ENCODE assay signal across 9 cellular contexts in genomic region chr9:125705893-125706292, GRCh38. TPM values are rescaled to one million over a fixed set of nuclear protein-coding genes. Genes with fewer than 3 reads are reported as not detected.
DNase-seq lines count a peak whose midpoint lies in the region; ATAC-seq and TF ChIP-seq lines count a peak whose summit lies in the region.
"Had no signal": no experiment of that assay in that cellular context is flagged by ENCODE, and none has a peak within 500 bp of the region (broad histone marks: within the 10 kb centered on the region; RNA-seq: fewer than 3 reads in every experiment).

No MANE protein-coding gene starts in this region.

- H3K4me1 ChIP-seq in HCT116 (ENCODE audit: control insufficient read depth in 1 of 2, insufficient read depth in 2 of 2, low read length in 2 of 2) (peaks cover 11 to 17% of the 10 kb centered on the region in 2 experiments; a peak in 3 of 4 replicates), gastroesophageal sphincter (peaks cover 0 to 40% (median 16%) of the 10 kb centered on the region in 3 donors)

- H3K27me3 ChIP-seq in HCT116 (ENCODE audit: insufficient read depth, low read length) (no peaks in the 10 kb centered on the region), WERI-Rb-1 (ENCODE audit: insufficient read depth, low read depth, severe bottlenecking) (no peaks in the 10 kb centered on the region), gastroesophageal sphincter (no peaks in the 10 kb centered on the region)

- peak overlapping the region; percentile 91 for H3K9ac ChIP-seq in HCT116 (ENCODE audit: low read length)

- peak overlapping the region; percentile 94 for H3K4me2 ChIP-seq in HCT116 (ENCODE audit: low read length)

- no peak for DNase-seq in HCT116 (ENCODE audit: low read depth, low spot score)
- no peak for DNase-seq in WERI-Rb-1
- DNase-seq in stimulated activated CD4-positive, alpha-beta T cell treated with anti-CD3 and anti-CD28 coated beads, Interleukin-12 subunit alpha, Interleukin-12 subunit beta, amount 100 ng/mL, for 4 hours, result no peak
- DNase-seq in mucosa of gallbladder (ENCODE audit: low spot score), result no peak
- DNase-seq: NCI-H1436 treated with DMSO at 0.1 percent for 48 hours had no signal

- H2AFZ ChIP-seq in HCT116 (ENCODE audit: low read depth, low read length, poor library complexity, severe bottlenecking), result no peak overlapping the region

- RAD21 ChIA-PET in HCT116 (lab: Charles Lee; ENCODE audit: low non-redundant PET in 1 of 2, low total read pairs in 2 of 2, uncharacterized antibody in 2 of 2, unreplicated experiment in 2 of 2), result no interaction called here

- intact Hi-C loops in HCT116 (cut with micrococcal nuclease), result no loop called here

- WGBS in gastroesophageal sphincter (ENCODE audit: low coverage in 1 of 2), 2 donors, result 78 to 86% methylated on average over 4 of the region's 4 CpGs

- H3K9me3 ChIP-seq in HCT116 (ENCODE audit: control insufficient read depth in 1 of 2, insufficient read depth in 1 of 2, low read depth in 1 of 2, low read length in 2 of 2), result no peaks in the 10 kb centered on the region
- H3K9me3 ChIP-seq in WERI-Rb-1 (ENCODE audit: severe bottlenecking), result no peaks in the 10 kb centered on the region
- H3K9me3 ChIP-seq in gastroesophageal sphincter, result no peaks in the 10 kb centered on the region

- H3K4me3 ChIP-seq in HCT116 (replicated peaks in 1 of 2; ENCODE audit: low read depth in 1 of 2, low read length in 2 of 2) (peak overlapping the region; percentile 71 to 91), WERI-Rb-1 (ENCODE audit: low read depth, low read length) (peak overlapping the region; percentile 90), gastroesophageal sphincter (peak overlapping the region; percentile 75 to 87), skin epidermis (peak overlapping the region; percentile 62 to 99 (median 90))

- peaks cover 58% of the 10 kb centered on the region for H3K79me2 ChIP-seq in HCT116 (ENCODE audit: insufficient read depth, low read length)

- H4K20me1 ChIP-seq in HCT116 (ENCODE audit: insufficient read depth), result no peaks in the 10 kb centered on the region

- POLR2A ChIA-PET in HCT116 (lab: Charles Lee), result interaction anchor here (1.5 kb wide), 2 partner anchors 8 to 9 kb away, joined by 4 to 5 read pairs; no protein-coding TSS in a partner anchor

- TF ChIP-seq RAD21 in HCT116 (IDR thresholded peaks at IDR 0.05; ENCODE audit: low read depth), result no peak

- no TSS peak for BruUV-seq in HCT116 (replicated peaks; lab: Mats Ljungman, UMichigan)

- ATAC-seq in HCT116 (no peak), gastroesophageal sphincter (no peak), GM21717 (IDR thresholded peaks at IDR 0.05; ENCODE audit: unreplicated experiment) (no peak), GM18505 (IDR thresholded peaks at IDR 0.05; ENCODE audit: unreplicated experiment) (no peak)

- TF ChIP-seq POLR2A in HCT116 (IDR thresholded peaks at IDR 0.05; ENCODE audit: borderline replicate concordance, extremely low read depth, insufficient read depth, insufficient read length) (no peak), gastroesophageal sphincter (IDR thresholded peaks at IDR 0.05) (no peak), GM18505 (IDR thresholded peaks at IDR 0.05; ENCODE audit: borderline replicate concordance, extremely low read depth, insufficient read depth, insufficient read length) (no peak)

- H3K36me3 ChIP-seq in HCT116 (ENCODE audit: control insufficient read depth in 1 of 2, insufficient read depth in 2 of 2, low read length in 2 of 2) (no peaks in the 10 kb centered on the region; a peak in 1 of 4 replicates), WERI-Rb-1 (no peaks in the 10 kb centered on the region), gastroesophageal sphincter (no peaks in the 10 kb centered on the region)

- no peak overlapping the region for H3K27ac ChIP-seq in HCT116 (ENCODE audit: low read depth, low read length)
- H3K27ac ChIP-seq in WERI-Rb-1, result no peak overlapping the region
- no peak overlapping the region for H3K27ac ChIP-seq in gastroesophageal sphincter
- peak overlapping the region in 1 of 21 experiments; percentile 92 for H3K27ac ChIP-seq in skin epidermis

- H3K9me2 ChIP-seq in HCT116 (ENCODE audit: insufficient read depth), result no peaks in the 10 kb centered on the region

- CTCF ChIA-PET in HCT116 (lab: Charles Lee), result no interaction called here

- TF ChIP-seq CTCF in HCT116 (IDR thresholded peaks at IDR 0.05 in 2 of 3, conservative IDR thresholded peaks at IDR 0.05 in 1 of 3; ENCODE audit: borderline replicate concordance in 1 of 3, insufficient read depth in 1 of 3, low read depth in 2 of 3, low read length in 2 of 3) (no peak), WERI-Rb-1 (IDR thresholded peaks at IDR 0.05; ENCODE audit: low read depth, low read length) (no peak), gastroesophageal sphincter (IDR thresholded peaks at IDR 0.05) (no peak)

- TF ChIP-seq EP300 in gastroesophageal sphincter (IDR thresholded peaks at IDR 0.05), result no peak

TF ChIP-seq in HCT116, 20 proteins besides CTCF, POLR2A, EP300 and RAD21 (continues in another document):
- no peak for TF ChIP-seq TCF7L2 (IDR thresholded peaks at IDR 0.05; ENCODE audit: borderline replicate concordance, extremely low read depth, insufficient read depth, insufficient read length)
- TF ChIP-seq EGR1 (IDR thresholded peaks at IDR 0.05; ENCODE audit: low read depth), result no peak
- no peak for TF ChIP-seq CBX3 (IDR thresholded peaks at IDR 0.05; ENCODE audit: low read depth)
- no peak for TF ChIP-seq FOSL1 (IDR thresholded peaks at IDR 0.05; ENCODE audit: low read depth)
- no peak for TF ChIP-seq MAX (IDR thresholded peaks at IDR 0.05)
- TF ChIP-seq YY1 (IDR thresholded peaks at IDR 0.05; ENCODE audit: extremely low read depth, insufficient replicate concordance, low read depth, low read length), result no peak
- TF ChIP-seq ZNF274 (IDR thresholded peaks at IDR 0.05; ENCODE audit: low read depth, low read length), result no peak
- TF ChIP-seq JUND (IDR thresholded peaks at IDR 0.05), result no peak
- TF ChIP-seq EZH2 (IDR thresholded peaks at IDR 0.05), result no peak
- no peak for TF ChIP-seq CEBPB (IDR thresholded peaks at IDR 0.05; ENCODE audit: low read depth)
- TF ChIP-seq ZBTB33 (IDR thresholded peaks at IDR 0.05; ENCODE audit: extremely low read depth, insufficient replicate concordance, low read length), result no peak
- no peak for TF ChIP-seq ZFX (IDR thresholded peaks at IDR 0.05)
- TF ChIP-seq ELF1 (IDR thresholded peaks at IDR 0.05; ENCODE audit: borderline replicate concordance, low read depth), result no peak
- TF ChIP-seq REST (IDR thresholded peaks at IDR 0.05; ENCODE audit: low read depth), result no peak
- TF ChIP-seq SRF (IDR thresholded peaks at IDR 0.05; ENCODE audit: low read depth), result no peak
- TF ChIP-seq POLR2AphosphoS5 (IDR thresholded peaks at IDR 0.05; ENCODE audit: low read depth, low read length), result no peak
- TF ChIP-seq SIN3A (IDR thresholded peaks at IDR 0.05; ENCODE audit: low read depth), result no peak

RNA-seq across cellular contexts. Expression of gene MAPKAP1, which starts 1.1 kb away (rescaled TPM):
- total RNA-seq in HCT116 (2021; ENCODE audit: unreplicated experiment), result 72.5 TPM
- polyA plus RNA-seq in HCT116 (2012), result 37.0 and 37.6 TPM in 2 replicates
- total RNA-seq in gastroesophageal sphincter, result 100 to 1,000 TPM in 1 of 4 donors, 10 to 100 TPM in 3; 76.5 to 141 (median 87.5) TPM
- 63.4 TPM for total RNA-seq in mucosa of gallbladder

RNA-seq across cellular contexts. Expression of gene PBX3, which starts 41.3 kb away (rescaled TPM):
- 13.5 TPM for total RNA-seq in HCT116 (2021; ENCODE audit: unreplicated experiment)
- 8.0 and 8.7 TPM in 2 replicates for polyA plus RNA-seq in HCT116 (2012)
- 10 to 100 TPM; 59.9 to 81.4 (median 71.8) TPM for total RNA-seq in gastroesophageal sphincter
- 57.7 TPM for total RNA-seq in mucosa of gallbladder
